Comparison of ENCODE assay signal across 1 cellular context in genomic region chr3:66407281-66408218, GRCh38.
TF ChIP-seq lines count a peak whose summit lies in the region.

No MANE protein-coding gene starts in this region.

TF ChIP-seq in H1, 55 proteins besides CTCF, POLR2A, EP300 and RAD21 (continued from another document):
- TF ChIP-seq TEAD4 (IDR thresholded peaks at IDR 0.05; ENCODE audit: low read depth, low read length) (0 out of 2 replicates have a peak, but pooled peaks have one; percentile 2), FOSL1 (IDR thresholded peaks at IDR 0.05; ENCODE audit: insufficient read depth, low read depth, low read length) (no peak), JUND (IDR thresholded peaks at IDR 0.05; ENCODE audit: low read length) (no peak), CHD2 (IDR thresholded peaks at IDR 0.05; ENCODE audit: low read length) (0 out of 2 replicates have a peak, but pooled peaks have one; percentile 61), BACH1 (IDR thresholded peaks at IDR 0.05; ENCODE audit: low read length) (peak; percentile 85), RFX5 (IDR thresholded peaks at IDR 0.05; ENCODE audit: borderline replicate concordance, low read depth, low read length) (no peak), KDM1A (IDR thresholded peaks at IDR 0.05; ENCODE audit: borderline replicate concordance, low read length) (no peak)
